ENCODE assay signal across 11 cellular contexts in genomic region chr10:119509909-119510451, GRCh38. TPM values are rescaled to one million over a fixed set of nuclear protein-coding genes. Genes with fewer than 3 reads are reported as not detected.
DNase-seq lines count a peak whose midpoint lies in the region; ATAC-seq and TF ChIP-seq lines count a peak whose summit lies in the region.
"Had no signal": no experiment of that assay in that cellular context is flagged by ENCODE, and none has a peak within 500 bp of the region (broad histone marks: within the 10 kb centered on the region; RNA-seq: fewer than 3 reads in every experiment).

No MANE protein-coding gene starts in this region.

- intact Hi-C loops in thyroid gland (cut with DNase I), result no loop called here

- H3K4me3 ChIP-seq in thyroid gland (replicated peaks in 1 of 3), result no peak overlapping the region
- H3K4me3 ChIP-seq: tibial nerve had no signal

- peak overlapping the region in 1 of 3 donors; percentile 28 for H3K27ac ChIP-seq in thyroid gland
- H3K27ac ChIP-seq: tibial nerve had no signal

- no peaks in the 10 kb centered on the region for H3K36me3 ChIP-seq in thyroid gland

- H3K36me3 Mint-ChIP-seq in activated T-cell treated with anti-CD3 and anti-CD28 coated beads, Interleukin-2, amount 50 U/mL, for 72 hours (ENCODE audit: insufficient read depth in 2 of 2), result peaks cover 7 to 31% of the 10 kb centered on the region in 2 donors
- peaks cover 49% of the 10 kb centered on the region for H3K36me3 Mint-ChIP-seq in activated naive CD8-positive, alpha-beta T cell treated with anti-CD3 and anti-CD28 coated beads, Interleukin-2, amount 10 ng/mL, durations not matched to agents 7 days and 5 days
- peaks cover 40% of the 10 kb centered on the region for H3K36me3 Mint-ChIP-seq in effector memory CD8-positive, alpha-beta T cell (ENCODE audit: insufficient read depth)

- no peak for TF ChIP-seq POLR2A in thyroid gland (IDR thresholded peaks at IDR 0.05)

- peaks cover 49% of the 10 kb centered on the region for H3K4me1 Mint-ChIP-seq in activated T-cell treated with anti-CD3 and anti-CD28 coated beads, Interleukin-2, amount 50 U/mL, for 72 hours (ENCODE audit: low read depth)
- peaks cover 50% of the 10 kb centered on the region for H3K4me1 Mint-ChIP-seq in activated naive CD8-positive, alpha-beta T cell treated with anti-CD3 and anti-CD28 coated beads, Interleukin-2, amount 10 ng/mL, durations not matched to agents 7 days and 5 days
- peaks cover 2 to 15% of the 10 kb centered on the region in 2 donors for H3K4me1 Mint-ChIP-seq in effector memory CD8-positive, alpha-beta T cell (ENCODE audit: low read depth in 2 of 2)

- 54 to 64% methylated on average over 9 to 10 of the region's 10 CpGs for WGBS in thyroid gland, 2 donors

- no peak overlapping the region for H3K4me3 Mint-ChIP-seq in activated T-cell treated with anti-CD3 and anti-CD28 coated beads, Interleukin-2, amount 50 U/mL, for 72 hours
- no peak overlapping the region for H3K4me3 Mint-ChIP-seq in activated naive CD8-positive, alpha-beta T cell treated with anti-CD3 and anti-CD28 coated beads, Interleukin-2, amount 10 ng/mL, durations not matched to agents 7 days and 5 days
- no peak overlapping the region for H3K4me3 Mint-ChIP-seq in effector memory CD8-positive, alpha-beta T cell

- peaks cover 15 to 20% of the 10 kb centered on the region in 2 donors for H3K4me1 ChIP-seq in thyroid gland

- peak overlapping the region; percentile 26 for H3K27ac Mint-ChIP-seq in activated T-cell treated with anti-CD3 and anti-CD28 coated beads, Interleukin-2, amount 50 U/mL, for 72 hours
- peak overlapping the region; percentile 41 for H3K27ac Mint-ChIP-seq in activated naive CD8-positive, alpha-beta T cell treated with anti-CD3 and anti-CD28 coated beads, Interleukin-2, amount 10 ng/mL, durations not matched to agents 7 days and 5 days
- peak overlapping the region in 1 of 2 donors; percentile 58 for H3K27ac Mint-ChIP-seq in effector memory CD8-positive, alpha-beta T cell
- H3K27ac Mint-ChIP-seq: progenitor cell of endocrine pancreas had no signal

- no peaks in the 10 kb centered on the region for H3K27me3 ChIP-seq in thyroid gland
- H3K27me3 ChIP-seq: tibial nerve had no signal

- POLR2A ChIA-PET in activated naive CD8-positive, alpha-beta T cell treated with anti-CD3 and anti-CD28 coated beads, Interleukin-2, amount 10 ng/mL, durations not matched to agents 7 days and 5 days (lab: Charles Lee), result interaction anchor here (1.1 to 1.2 kb wide), 2 partner anchors 25 to 28 kb away, joined by 3 read pairs; no protein-coding TSS in a partner anchor

- no peaks in the 10 kb centered on the region for H3K9me3 Mint-ChIP-seq in activated T-cell treated with anti-CD3 and anti-CD28 coated beads, Interleukin-2, amount 50 U/mL, for 72 hours
- H3K9me3 Mint-ChIP-seq in activated naive CD8-positive, alpha-beta T cell treated with anti-CD3 and anti-CD28 coated beads, Interleukin-2, amount 10 ng/mL, durations not matched to agents 7 days and 5 days, result no peaks in the 10 kb centered on the region
- no peaks in the 10 kb centered on the region for H3K9me3 Mint-ChIP-seq in effector memory CD8-positive, alpha-beta T cell

- no peaks in the 10 kb centered on the region for H3K9me3 ChIP-seq in thyroid gland
- H3K9me3 ChIP-seq: tibial nerve had no signal

- no peak for DNase-seq in activated T-cell treated with anti-CD3 and anti-CD28 coated beads, Interleukin-2, amount 50 U/mL, for 72 hours
- no peak for DNase-seq in activated T-cell treated with anti-CD3 and anti-CD28 coated beads, Interleukin-2, amount 50 U/mL, for 48 hours
- DNase-seq in activated naive CD8-positive, alpha-beta T cell treated with anti-CD3 and anti-CD28 coated beads, Interleukin-2, amount 10 ng/mL, durations not matched to agents 7 days and 5 days, result no peak
- DNase-seq in left lobe of liver (ENCODE audit: low spot score), result no peak
- DNase-seq in thyroid gland, result peak; percentile 68 to 77
- DNase-seq in NCI-H1694 (lab: John Stamatoyannopoulos, UW), result no peak
- DNase-seq in effector memory CD8-positive, alpha-beta T cell, result no peak
- DNase-seq: MM.1S had no signal

- H3K27me3 Mint-ChIP-seq in activated T-cell treated with anti-CD3 and anti-CD28 coated beads, Interleukin-2, amount 50 U/mL, for 72 hours (ENCODE audit: low read depth), result no peaks in the 10 kb centered on the region
- H3K27me3 Mint-ChIP-seq in activated naive CD8-positive, alpha-beta T cell treated with anti-CD3 and anti-CD28 coated beads, Interleukin-2, amount 10 ng/mL, durations not matched to agents 7 days and 5 days, result no peaks in the 10 kb centered on the region
- H3K27me3 Mint-ChIP-seq in effector memory CD8-positive, alpha-beta T cell, result no peaks in the 10 kb centered on the region

- TF ChIP-seq CTCF in thyroid gland (IDR thresholded peaks at IDR 0.05), result no peak

- ATAC-seq in activated T-cell treated with anti-CD3 and anti-CD28 coated beads, Interleukin-2, amount 50 U/mL, for 72 hours (replicated peaks in 1 of 2), result no peak
- ATAC-seq in activated naive CD8-positive, alpha-beta T cell treated with anti-CD3 and anti-CD28 coated beads, Interleukin-2, amount 10 ng/mL, durations not matched to agents 7 days and 5 days (ENCODE audit: low read depth), result no peak
- ATAC-seq in left lobe of liver (peak; percentile 63), GM18868 (IDR thresholded peaks at IDR 0.05; ENCODE audit: unreplicated experiment) (no peak)
- no peak for ATAC-seq in effector memory CD8-positive, alpha-beta T cell (replicated peaks)

RNA-seq across cellular contexts. Expression of gene RGS10, which starts 32.5 kb away (rescaled TPM):
- total RNA-seq in activated T-cell treated with anti-CD3 and anti-CD28 coated beads, Interleukin-2, amount 50 U/mL, for 72 hours, result 100 to 1,000 TPM; 161 to 208 TPM
- 100 to 1,000 TPM; 157 to 159 TPM for total RNA-seq in activated naive CD8-positive, alpha-beta T cell treated with anti-CD3 and anti-CD28 coated beads, Interleukin-2, amount 10 ng/mL, durations not matched to agents 7 days and 5 days
- total RNA-seq in left lobe of liver (1.3 TPM), thyroid gland (10 to 100 TPM; 21.4 to 97.6 (median 35.5) TPM)

Comparison
In these comparisons a context has a peak if more than half of its experiments do, and no peak if none do; other contexts are left out.
1. DNase-seq: peak in thyroid gland (2 of 2); none in activated T-cell treated with anti-CD3 and anti-CD28 coated beads, Interleukin-2, amount 50 U/mL, for 72 hours (0 of 2), activated T-cell treated with anti-CD3 and anti-CD28 coated beads, Interleukin-2, amount 50 U/mL, for 48 hours (0 of 2), activated naive CD8-positive, alpha-beta T cell treated with anti-CD3 and anti-CD28 coated beads, Interleukin-2, amount 10 ng/mL, durations not matched to agents 7 days and 5 days (single experiment), left lobe of liver (single experiment), NCI-H1694 (single experiment) and effector memory CD8-positive, alpha-beta T cell (0 of 3).